ENCODE assay signal across 21 cellular contexts in the genomic region with DNA sequence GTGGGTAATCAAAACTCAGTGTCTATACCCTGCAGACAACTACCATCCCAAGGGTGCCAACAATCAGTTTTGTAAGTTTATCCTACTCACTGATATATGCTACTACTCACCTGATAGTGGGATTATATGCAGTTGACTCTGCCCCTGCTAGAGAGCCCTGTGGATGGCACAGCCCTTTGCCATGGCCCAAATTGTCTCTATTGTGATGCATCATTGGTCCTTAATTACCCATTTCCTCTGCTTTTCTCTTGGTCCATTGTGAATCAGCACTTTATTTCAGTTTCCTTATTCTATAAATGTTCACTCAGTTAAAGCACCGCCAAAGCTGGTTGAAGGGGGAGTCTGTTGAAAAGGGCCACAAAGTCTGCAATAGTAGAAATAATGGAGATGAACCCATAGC. TPM values are rescaled to one million over a fixed set of nuclear protein-coding genes. Genes with fewer than 3 reads are reported as not detected.
A peak's percentile ranks its signal among the peaks of the same experiment; 100 is the strongest.
DNase-seq lines count a peak whose midpoint lies in the region; ATAC-seq, FAIRE-seq and TF ChIP-seq lines count a peak whose summit lies in the region.
"Had no signal": no experiment of that assay in that cellular context is flagged by ENCODE, and none has a peak within 500 bp of the region (broad histone marks: within the 10 kb centered on the region; RNA-seq: fewer than 3 reads in every experiment).

No MANE protein-coding gene starts in this region.

- peak overlapping the region; percentile 56 for H3K27ac ChIP-seq in HUES48 (ENCODE audit: low read depth, low read length)
- H3K27ac ChIP-seq: A549 had no signal

- FAIRE-seq in H54 (lab: Jason Lieb, UNC) = no peak
- FAIRE-seq: A549, GM12878, RCC 7860 had no signal

- H3K36me3 ChIP-seq in HUES48 (ENCODE audit: control insufficient read depth, insufficient read depth, low read length) = no peaks in the 10 kb centered on the region
- H3K36me3 ChIP-seq in NT2/D1 (ENCODE audit: insufficient read depth, insufficient read length, low read length) = no peaks in the 10 kb centered on the region
- no peaks in the 10 kb centered on the region for H3K36me3 ChIP-seq in MG63
- H3K36me3 ChIP-seq: BE2C had no signal

- H3K4me3 ChIP-seq in HUES48 (ENCODE audit: low read depth, low read length) (no peak overlapping the region), NT2/D1 (ENCODE audit: insufficient read length, low read depth) (no peak overlapping the region), MG63 (no peak overlapping the region)
- H3K4me3 ChIP-seq: A549, GM12878 had no signal

- H3K27me3 ChIP-seq in HUES48 (ENCODE audit: control insufficient read depth, insufficient read depth, low read length) (no peaks in the 10 kb centered on the region), NT2/D1 (ENCODE audit: insufficient read depth, insufficient read length) (no peaks in the 10 kb centered on the region), MG63 (peaks cover 4% of the 10 kb centered on the region)
- H3K27me3 ChIP-seq: BE2C had no signal

- H3K9me3 ChIP-seq in HUES48 (ENCODE audit: control insufficient read depth, insufficient read depth, low read length) = no peaks in the 10 kb centered on the region; the same call in none of the 2 replicates
- peaks cover 21% of the 10 kb centered on the region; the same call in 1 of the 2 replicates for H3K9me3 ChIP-seq in NT2/D1 (ENCODE audit: insufficient read depth, low read length)
- H3K9me3 ChIP-seq in MG63 = no peaks in the 10 kb centered on the region
- H3K9me3 ChIP-seq: A549, BE2C had no signal

- peaks cover 22% of the 10 kb centered on the region for H3K4me1 ChIP-seq in HUES48 (ENCODE audit: control insufficient read depth, insufficient read depth, low read length)
- H3K4me1 ChIP-seq in NT2/D1 (ENCODE audit: insufficient read depth, insufficient read length) = no peaks in the 10 kb centered on the region
- H3K4me1 ChIP-seq: A549, BE2C had no signal

- no peak for TF ChIP-seq POLR2A in H54 (IDR thresholded peaks at IDR 0.05; ENCODE audit: low read depth, low read length)

- peak; percentile 12 for DNase-seq in ELF-1 (ENCODE audit: low read depth, low spot score)
- DNase-seq in NT2/D1 (ENCODE audit: low read depth, low spot score) = peak; percentile 57
- DNase-seq in iPS DF 4.7 (ENCODE audit: extremely low read depth, low spot score) = peak; percentile 68
- no peak for DNase-seq in MG63
- no peak for DNase-seq in H54 (ENCODE audit: insufficient read length, low spot score)
- DNase-seq in midbrain (lab: John Stamatoyannopoulos, UW) = no peak
- DNase-seq: BE2C; CD4-positive, CD25-positive, alpha-beta regulatory T cell; DMS79; GOT3; KG1; NCI-H1694 treated with DMSO at 0.1 percent for 48 hours; NCI-H446; NCI-H526; OCI-M1; SHP77 had no signal

- no peak for ATAC-seq in GM21576 (IDR thresholded peaks at IDR 0.05; ENCODE audit: unreplicated experiment)
- ATAC-seq: A549, GM12878 had no signal

- H3K9ac ChIP-seq in HUES48 (ENCODE audit: low read depth, low read length) (no peak overlapping the region), NT2/D1 (ENCODE audit: insufficient read length, low read depth) (no peak overlapping the region)

RNA-seq across cellular contexts. Expression of a gene that starts 42.3 kb away (rescaled TPM):
- not detected in 2 replicates for total RNA-seq in MG63 (2014; rRNA removed; shearing (Covaris generic); ENCODE audit: low replicate concordance)
- total RNA-seq: GM12878 had no signal

RNA-seq across cellular contexts. Expression of a gene that starts 57.2 kb away (rescaled TPM):
- total RNA-seq in MG63 (2014; rRNA removed; shearing (Covaris generic); ENCODE audit: low replicate concordance) = 1.5 and 2.0 TPM in 2 replicates
- total RNA-seq: GM12878 had no signal

Comparison
In these comparisons a context has a peak if more than half of its experiments do, and no peak if none do; other contexts are left out.
1. DNase-seq: peak in ELF-1 (single experiment), NT2/D1 (single experiment) and iPS DF 4.7 (single experiment); none in MG63 (single experiment), H54 (single experiment) and midbrain (single experiment).